Comparison of ENCODE assay signal across 1 cellular context in the genomic region with DNA sequence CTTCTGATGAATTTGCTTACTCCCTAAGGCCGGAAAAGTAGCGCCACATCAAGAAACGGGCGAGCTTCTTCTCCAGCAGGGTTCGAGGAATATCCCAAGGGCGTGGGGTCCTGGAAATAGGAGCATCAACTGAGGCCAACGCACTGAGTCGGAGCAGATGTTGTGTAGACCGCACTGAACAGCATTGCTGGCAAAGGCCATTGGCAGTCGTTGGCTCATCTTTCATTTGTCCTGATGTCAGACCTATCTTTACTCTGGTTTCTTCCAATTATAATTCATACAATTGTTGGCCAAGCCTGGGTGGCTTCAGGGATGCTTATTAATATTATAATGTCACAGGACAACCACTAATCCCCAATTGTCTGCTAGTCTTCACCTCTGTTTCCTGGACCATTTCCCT.
TF ChIP-seq lines count a peak whose summit lies in the region.

No MANE protein-coding gene starts in this region.

TF ChIP-seq in GM23338, 12 proteins besides CTCF, POLR2A, EP300 and RAD21:
- TF ChIP-seq EZH2phosphoT487 (IDR thresholded peaks at IDR 0.05; ENCODE audit: unreplicated experiment) (no peak), EZH2 (IDR thresholded peaks at IDR 0.05; ENCODE audit: low read depth, unreplicated experiment) (no peak), NANOG (IDR thresholded peaks at IDR 0.05; ENCODE audit: borderline replicate concordance) (no peak), ZNF331 (CRISPR knock-in tag; IDR thresholded peaks at IDR 0.05; ENCODE audit: low read depth) (no peak), ZNF114 (CRISPR knock-in tag; IDR thresholded peaks at IDR 0.05) (no peak), STAT1 (IDR thresholded peaks at IDR 0.05; ENCODE audit: unreplicated experiment) (no peak), ETS1 (IDR thresholded peaks at IDR 0.05) (no peak), CREB1 (CRISPR knock-in tag; IDR thresholded peaks at IDR 0.05; ENCODE audit: low read depth) (no peak), JUNB (IDR thresholded peaks at IDR 0.05; ENCODE audit: unreplicated experiment) (no peak), POLR2AphosphoS5 (IDR thresholded peaks at IDR 0.05; ENCODE audit: low read depth) (no peak)
- TF ChIP-seq, protein P1, sequence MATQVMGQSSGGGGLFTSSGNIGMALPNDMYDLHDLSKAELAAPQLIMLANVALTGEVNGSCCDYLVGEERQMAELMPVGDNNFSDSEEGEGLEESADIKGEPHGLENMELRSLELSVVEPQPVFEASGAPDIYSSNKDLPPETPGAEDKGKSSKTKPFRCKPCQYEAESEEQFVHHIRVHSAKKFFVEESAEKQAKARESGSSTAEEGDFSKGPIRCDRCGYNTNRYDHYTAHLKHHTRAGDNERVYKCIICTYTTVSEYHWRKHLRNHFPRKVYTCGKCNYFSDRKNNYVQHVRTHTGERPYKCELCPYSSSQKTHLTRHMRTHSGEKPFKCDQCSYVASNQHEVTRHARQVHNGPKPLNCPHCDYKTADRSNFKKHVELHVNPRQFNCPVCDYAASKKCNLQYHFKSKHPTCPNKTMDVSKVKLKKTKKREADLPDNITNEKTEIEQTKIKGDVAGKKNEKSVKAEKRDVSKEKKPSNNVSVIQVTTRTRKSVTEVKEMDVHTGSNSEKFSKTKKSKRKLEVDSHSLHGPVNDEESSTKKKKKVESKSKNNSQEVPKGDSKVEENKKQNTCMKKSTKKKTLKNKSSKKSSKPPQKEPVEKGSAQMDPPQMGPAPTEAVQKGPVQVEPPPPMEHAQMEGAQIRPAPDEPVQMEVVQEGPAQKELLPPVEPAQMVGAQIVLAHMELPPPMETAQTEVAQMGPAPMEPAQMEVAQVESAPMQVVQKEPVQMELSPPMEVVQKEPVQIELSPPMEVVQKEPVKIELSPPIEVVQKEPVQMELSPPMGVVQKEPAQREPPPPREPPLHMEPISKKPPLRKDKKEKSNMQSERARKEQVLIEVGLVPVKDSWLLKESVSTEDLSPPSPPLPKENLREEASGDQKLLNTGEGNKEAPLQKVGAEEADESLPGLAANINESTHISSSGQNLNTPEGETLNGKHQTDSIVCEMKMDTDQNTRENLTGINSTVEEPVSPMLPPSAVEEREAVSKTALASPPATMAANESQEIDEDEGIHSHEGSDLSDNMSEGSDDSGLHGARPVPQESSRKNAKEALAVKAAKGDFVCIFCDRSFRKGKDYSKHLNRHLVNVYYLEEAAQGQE (IDR thresholded peaks at IDR 0.05; ENCODE audit: unreplicated experiment), result no peak
- TF ChIP-seq, protein P2, sequence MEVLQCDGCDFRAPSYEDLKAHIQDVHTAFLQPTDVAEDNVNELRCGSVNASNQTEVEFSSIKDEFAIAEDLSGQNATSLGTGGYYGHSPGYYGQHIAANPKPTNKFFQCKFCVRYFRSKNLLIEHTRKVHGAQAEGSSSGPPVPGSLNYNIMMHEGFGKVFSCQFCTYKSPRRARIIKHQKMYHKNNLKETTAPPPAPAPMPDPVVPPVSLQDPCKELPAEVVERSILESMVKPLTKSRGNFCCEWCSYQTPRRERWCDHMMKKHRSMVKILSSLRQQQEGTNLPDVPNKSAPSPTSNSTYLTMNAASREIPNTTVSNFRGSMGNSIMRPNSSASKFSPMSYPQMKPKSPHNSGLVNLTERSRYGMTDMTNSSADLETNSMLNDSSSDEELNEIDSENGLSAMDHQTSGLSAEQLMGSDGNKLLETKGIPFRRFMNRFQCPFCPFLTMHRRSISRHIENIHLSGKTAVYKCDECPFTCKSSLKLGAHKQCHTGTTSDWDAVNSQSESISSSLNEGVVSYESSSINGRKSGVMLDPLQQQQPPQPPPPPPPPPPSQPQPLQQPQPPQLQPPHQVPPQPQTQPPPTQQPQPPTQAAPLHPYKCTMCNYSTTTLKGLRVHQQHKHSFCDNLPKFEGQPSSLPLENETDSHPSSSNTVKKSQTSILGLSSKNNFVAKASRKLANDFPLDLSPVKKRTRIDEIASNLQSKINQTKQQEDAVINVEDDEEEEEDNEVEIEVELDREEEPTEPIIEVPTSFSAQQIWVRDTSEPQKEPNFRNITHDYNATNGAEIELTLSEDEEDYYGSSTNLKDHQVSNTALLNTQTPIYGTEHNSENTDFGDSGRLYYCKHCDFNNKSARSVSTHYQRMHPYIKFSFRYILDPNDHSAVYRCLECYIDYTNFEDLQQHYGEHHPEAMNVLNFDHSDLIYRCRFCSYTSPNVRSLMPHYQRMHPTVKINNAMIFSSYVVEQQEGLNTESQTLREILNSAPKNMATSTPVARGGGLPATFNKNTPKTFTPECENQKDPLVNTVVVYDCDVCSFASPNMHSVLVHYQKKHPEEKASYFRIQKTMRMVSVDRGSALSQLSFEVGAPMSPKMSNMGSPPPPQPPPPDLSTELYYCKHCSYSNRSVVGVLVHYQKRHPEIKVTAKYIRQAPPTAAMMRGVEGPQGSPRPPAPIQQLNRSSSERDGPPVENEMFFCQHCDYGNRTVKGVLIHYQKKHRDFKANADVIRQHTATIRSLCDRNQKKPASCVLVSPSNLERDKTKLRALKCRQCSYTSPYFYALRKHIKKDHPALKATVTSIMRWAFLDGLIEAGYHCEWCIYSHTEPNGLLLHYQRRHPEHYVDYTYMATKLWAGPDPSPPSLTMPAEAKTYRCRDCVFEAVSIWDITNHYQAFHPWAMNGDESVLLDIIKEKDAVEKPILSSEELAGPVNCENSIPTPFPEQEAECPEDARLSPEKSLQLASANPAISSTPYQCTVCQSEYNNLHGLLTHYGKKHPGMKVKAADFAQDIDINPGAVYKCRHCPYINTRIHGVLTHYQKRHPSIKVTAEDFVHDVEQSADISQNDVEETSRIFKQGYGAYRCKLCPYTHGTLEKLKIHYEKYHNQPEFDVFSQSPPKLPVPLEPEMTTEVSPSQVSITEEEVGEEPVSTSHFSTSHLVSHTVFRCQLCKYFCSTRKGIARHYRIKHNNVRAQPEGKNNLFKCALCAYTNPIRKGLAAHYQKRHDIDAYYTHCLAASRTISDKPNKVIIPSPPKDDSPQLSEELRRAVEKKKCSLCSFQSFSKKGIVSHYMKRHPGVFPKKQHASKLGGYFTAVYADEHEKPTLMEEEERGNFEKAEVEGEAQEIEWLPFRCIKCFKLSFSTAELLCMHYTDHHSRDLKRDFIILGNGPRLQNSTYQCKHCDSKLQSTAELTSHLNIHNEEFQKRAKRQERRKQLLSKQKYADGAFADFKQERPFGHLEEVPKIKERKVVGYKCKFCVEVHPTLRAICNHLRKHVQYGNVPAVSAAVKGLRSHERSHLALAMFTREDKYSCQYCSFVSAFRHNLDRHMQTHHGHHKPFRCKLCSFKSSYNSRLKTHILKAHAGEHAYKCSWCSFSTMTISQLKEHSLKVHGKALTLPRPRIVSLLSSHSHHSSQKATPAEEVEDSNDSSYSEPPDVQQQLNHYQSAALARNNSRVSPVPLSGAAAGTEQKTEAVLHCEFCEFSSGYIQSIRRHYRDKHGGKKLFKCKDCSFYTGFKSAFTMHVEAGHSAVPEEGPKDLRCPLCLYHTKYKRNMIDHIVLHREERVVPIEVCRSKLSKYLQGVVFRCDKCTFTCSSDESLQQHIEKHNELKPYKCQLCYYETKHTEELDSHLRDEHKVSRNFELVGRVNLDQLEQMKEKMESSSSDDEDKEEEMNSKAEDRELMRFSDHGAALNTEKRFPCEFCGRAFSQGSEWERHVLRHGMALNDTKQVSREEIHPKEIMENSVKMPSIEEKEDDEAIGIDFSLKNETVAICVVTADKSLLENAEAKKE (CRISPR knock-in tag; IDR thresholded peaks at IDR 0.05), result no peak
